ENCODE assay signal across 9 cellular contexts in genomic region chr2:8692783-8693768, GRCh38. TPM values are rescaled to one million over a fixed set of nuclear protein-coding genes. Genes with fewer than 3 reads are reported as not detected.
A peak's percentile ranks its signal among the peaks of the same experiment; 100 is the strongest.
DNase-seq lines count a peak whose midpoint lies in the region; ATAC-seq, FAIRE-seq and TF ChIP-seq lines count a peak whose summit lies in the region.
"Had no signal": no experiment of that assay in that cellular context is flagged by ENCODE, and none has a peak within 500 bp of the region (broad histone marks: within the 10 kb centered on the region; RNA-seq: fewer than 3 reads in every experiment).

No MANE protein-coding gene starts in this region.

- peaks cover 4% of the 10 kb centered on the region for H3K9me3 Mint-ChIP-seq in activated naive CD4-positive, alpha-beta T cell treated with anti-CD3 and anti-CD28 coated beads for 36 hours

- POLR2A ChIA-PET in IMR-90 (lab: Charles Lee; ENCODE audit: unreplicated experiment), result no interaction called here

- H3K9ac ChIP-seq in IMR-90 (ENCODE audit: low read depth, low read length) (no peak overlapping the region; the same call in 1 of the 2 replicates), rectal smooth muscle tissue (ENCODE audit: low read length) (no peak overlapping the region)

- peaks cover 22% of the 10 kb centered on the region for H3K27me3 Mint-ChIP-seq in activated naive CD4-positive, alpha-beta T cell treated with anti-CD3 and anti-CD28 coated beads for 36 hours (ENCODE audit: low read depth)

- in situ Hi-C loops in IMR-90 (cut with MboI; ENCODE audit: low sequenced_read_pairs), result loop anchor here (25.0 kb wide), 3 partner anchors 531 to 1581 kb away; no protein-coding TSS in a partner anchor

- H3K27ac ChIP-seq in IMR-90 (ENCODE audit: insufficient read depth, low read length) (no peak overlapping the region), rectal smooth muscle tissue (ENCODE audit: low read depth, low read length) (no peak overlapping the region)

- H3K18ac ChIP-seq in IMR-90 (ENCODE audit: low read depth, low read length), result no peak overlapping the region

- no peaks in the 10 kb centered on the region for H4K20me1 ChIP-seq in IMR-90 (ENCODE audit: insufficient read depth, low read length)

- TF ChIP-seq RAD21 in IMR-90 (IDR thresholded peaks at IDR 0.05; ENCODE audit: low read length), result no peak; the same call in 1 of the 2 replicates

- no peak overlapping the region for H3K4ac ChIP-seq in IMR-90 (ENCODE audit: low read depth, low read length)

- dilution Hi-C loops in IMR-90 (cut with HindIII; ENCODE audit: low sequenced_read_pairs, unreplicated experiment), result no loop called here

- no peak for FAIRE-seq in HTR-8/SVneo (lab: Jason Lieb, UNC)
- FAIRE-seq: GM18507 had no signal

- intact Hi-C loops in IMR-90 (cut with micrococcal nuclease), result loop anchor here (1.0 kb wide), 1 partner anchor 68 kb away; no protein-coding TSS in a partner anchor
- intact Hi-C loops in activated naive CD4-positive, alpha-beta T cell treated with anti-CD3 and anti-CD28 coated beads for 36 hours (cut with micrococcal nuclease), result loop anchor here (10.0 kb wide), 1 partner anchor 442 kb away; no protein-coding TSS in a partner anchor
- intact Hi-C loops in left ventricle myocardium superior (cut with micrococcal nuclease), result no loop called here

- peak overlapping the region; percentile 86 for H2AFZ ChIP-seq in IMR-90 (replicated peaks; ENCODE audit: low read length, poor library complexity)

- H3K27ac Mint-ChIP-seq in activated naive CD4-positive, alpha-beta T cell treated with anti-CD3 and anti-CD28 coated beads for 36 hours, result no peak overlapping the region

- no TSS peak for BruUV-seq in IMR-90 (replicated peaks; lab: Mats Ljungman, UMichigan)

- H3K4me3 ChIP-seq in AG09309 (ENCODE audit: control insufficient read depth, low read depth, low read length) (no peak overlapping the region), IMR-90 (ENCODE audit: insufficient read depth, low read depth, low read length) (no peak overlapping the region; the same call in 1 of the 2 replicates), rectal smooth muscle tissue (ENCODE audit: low read length) (peak overlapping the region; percentile 52)

- no peaks in the 10 kb centered on the region for H3K4me1 ChIP-seq in IMR-90 (ENCODE audit: control insufficient read depth, insufficient read depth, low read length)
- no peaks in the 10 kb centered on the region for H3K4me1 ChIP-seq in rectal smooth muscle tissue (ENCODE audit: control insufficient read depth, insufficient read depth, low read length)

- peak; percentile 89 for ATAC-seq in IMR-90 (ENCODE audit: low read depth)
- ATAC-seq in left ventricle myocardium superior, result peak; percentile 78
- ATAC-seq in HG03175 (IDR thresholded peaks at IDR 0.05; ENCODE audit: unreplicated experiment), result no peak

- no peak overlapping the region for H2BK20ac ChIP-seq in IMR-90 (ENCODE audit: low read depth, low read length)

- no peak overlapping the region for H2AK5ac ChIP-seq in IMR-90 (ENCODE audit: low read depth, low read length)

- no peaks in the 10 kb centered on the region for H3K36me3 Mint-ChIP-seq in activated naive CD4-positive, alpha-beta T cell treated with anti-CD3 and anti-CD28 coated beads for 36 hours (ENCODE audit: low read depth)

- H2AK9ac ChIP-seq in IMR-90 (replicated peaks; ENCODE audit: low read depth, low read length, poor library complexity), result no peak overlapping the region

- H3K23ac ChIP-seq in IMR-90 (ENCODE audit: low read depth, low read length), result no peak overlapping the region

- H3K4me2 ChIP-seq in IMR-90 (ENCODE audit: low read depth, low read length), result peak overlapping the region; percentile 74

- H4K5ac ChIP-seq in IMR-90 (ENCODE audit: low read depth, low read length), result no peak overlapping the region; the same call in 1 of the 2 replicates

- TF ChIP-seq CTCF in AG09309 (IDR thresholded peaks at IDR 0.05; ENCODE audit: control insufficient read depth, insufficient read depth, low read depth, low read length, missing control alignments), result peak; percentile 45
- TF ChIP-seq CTCF in IMR-90 (conservative IDR thresholded peaks at IDR 0.05; ENCODE audit: low read depth, low read length), result peak; percentile 48

- no peak overlapping the region for H2BK5ac ChIP-seq in IMR-90 (ENCODE audit: low read depth, low read length, poor library complexity, severe bottlenecking)

- no peaks in the 10 kb centered on the region for H3K36me3 ChIP-seq in IMR-90 (ENCODE audit: control insufficient read depth, insufficient read depth, low read length)
- no peaks in the 10 kb centered on the region for H3K36me3 ChIP-seq in rectal smooth muscle tissue (ENCODE audit: control insufficient read depth, insufficient read depth, low read length)

- no peak overlapping the region for H3K14ac ChIP-seq in IMR-90 (replicated peaks; ENCODE audit: low read depth, low read length)

- peak overlapping the region; percentile 18 for H3K4me3 Mint-ChIP-seq in activated naive CD4-positive, alpha-beta T cell treated with anti-CD3 and anti-CD28 coated beads for 36 hours

- no peak for TF ChIP-seq POLR2A in IMR-90 (IDR thresholded peaks at IDR 0.05; ENCODE audit: low read depth, low read length)

- no peaks in the 10 kb centered on the region for H3K79me1 ChIP-seq in IMR-90 (ENCODE audit: low read depth in 1 of 2, low read length in 2 of 2)

- no peak overlapping the region for H2BK120ac ChIP-seq in IMR-90 (ENCODE audit: low read depth, low read length)

- no peak overlapping the region for H2BK15ac ChIP-seq in IMR-90 (ENCODE audit: low read depth, low read length)

- H3K9me3 ChIP-seq in IMR-90 (ENCODE audit: control insufficient read depth, insufficient read depth, low read length), result no peaks in the 10 kb centered on the region

- no peak overlapping the region for H4K8ac ChIP-seq in IMR-90 (ENCODE audit: low read depth in 2 of 2, low read length in 2 of 2)

- peaks cover 3% of the 10 kb centered on the region for H3K4me1 Mint-ChIP-seq in activated naive CD4-positive, alpha-beta T cell treated with anti-CD3 and anti-CD28 coated beads for 36 hours (ENCODE audit: low read depth)

- no peaks in the 10 kb centered on the region for H3K9me1 ChIP-seq in IMR-90 (ENCODE audit: insufficient read depth, low read length)

- DNase-seq in AG09309 (ENCODE audit: low read depth) (no peak), IMR-90 (no peak), left ventricle myocardium superior (peak; percentile 65), HTR-8/SVneo (ENCODE audit: insufficient read length, low spot score) (no peak), cerebellar nuclear complex (lab: John Stamatoyannopoulos, UW) (no peak)
- DNase-seq in activated naive CD4-positive, alpha-beta T cell treated with anti-CD3 and anti-CD28 coated beads for 36 hours, result peak; percentile 70

- H3K56ac ChIP-seq in IMR-90 (ENCODE audit: extremely low read depth, insufficient read depth, low read length), result no peak overlapping the region

- H3K27me3 ChIP-seq in IMR-90 (ENCODE audit: control insufficient read depth, insufficient read depth, low read length) (peaks cover 4% of the 10 kb centered on the region; the same call in 1 of the 2 replicates), rectal smooth muscle tissue (ENCODE audit: control insufficient read depth, insufficient read depth, low read length) (peaks cover 5% of the 10 kb centered on the region)

- 46% methylated on average over 19 of the region's 37 CpGs; no CpG with 5 or more reads in 1 of the 2 experiments for WGBS in IMR-90 (ENCODE audit: extremely low coverage in 2 of 2, insufficient read length in 1 of 2), 2 experiments

- CTCF ChIA-PET in IMR-90 (lab: Yijun Ruan, JAX), result interaction anchor here (0.6 to 1.0 kb wide), 3 partner anchors 66 to 1287 kb away, joined by 3 read pairs; no protein-coding TSS in a partner anchor
- CTCF ChIA-PET in activated naive CD4-positive, alpha-beta T cell treated with anti-CD3 and anti-CD28 coated beads for 36 hours (lab: Charles Lee), result interaction anchor here (0.6 to 1.4 kb wide), 11 partner anchors 11 to 1595 kb away, joined by 3 to 5 read pairs (median 3); partner anchors contain the start of gene ID2

- no peak overlapping the region for H4K91ac ChIP-seq in IMR-90 (ENCODE audit: insufficient read depth, low read depth, low read length)

TF ChIP-seq in IMR-90, 13 proteins besides CTCF, POLR2A, EP300 and RAD21:
- TF ChIP-seq MXI1 (IDR thresholded peaks at IDR 0.05; ENCODE audit: borderline replicate concordance, low read depth, low read length) (no peak), BHLHE40 (IDR thresholded peaks at IDR 0.05; ENCODE audit: low read depth, low read length) (no peak), CHD1 (IDR thresholded peaks at IDR 0.05; ENCODE audit: low read depth, low read length) (no peak), SMC3 (IDR thresholded peaks at IDR 0.05; ENCODE audit: low read depth, low read length) (peak; percentile 30), MAZ (IDR thresholded peaks at IDR 0.05; ENCODE audit: borderline replicate concordance, low read depth, low read length) (no peak), RCOR1 (IDR thresholded peaks at IDR 0.05; ENCODE audit: insufficient replicate concordance, low read length) (no peak)
- TF ChIP-seq, protein P1, sequence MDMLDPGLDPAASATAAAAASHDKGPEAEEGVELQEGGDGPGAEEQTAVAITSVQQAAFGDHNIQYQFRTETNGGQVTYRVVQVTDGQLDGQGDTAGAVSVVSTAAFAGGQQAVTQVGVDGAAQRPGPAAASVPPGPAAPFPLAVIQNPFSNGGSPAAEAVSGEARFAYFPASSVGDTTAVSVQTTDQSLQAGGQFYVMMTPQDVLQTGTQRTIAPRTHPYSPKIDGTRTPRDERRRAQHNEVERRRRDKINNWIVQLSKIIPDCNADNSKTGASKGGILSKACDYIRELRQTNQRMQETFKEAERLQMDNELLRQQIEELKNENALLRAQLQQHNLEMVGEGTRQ (IDR thresholded peaks at IDR 0.05; ENCODE audit: low read depth, low read length), result no peak
TF ChIP-seq in IMR-90: peak in this region for 1.

RNA-seq across cellular contexts. Expression of gene ID2, which starts 11.2 kb away (rescaled TPM):
- 389 and 431 TPM in 2 replicates for total RNA-seq in IMR-90 (2012; rRNA removed)
- 264 and 399 TPM in 2 replicates for polyA plus RNA-seq in IMR-90 (2012; rRNA removed)
- polyA plus RNA-seq in IMR-90 (2012; cell fraction: cytosol; rRNA removed), result 1,308 and 1,433 TPM in 2 replicates
- 1,141 and 1,720 TPM in 2 replicates for polyA plus RNA-seq in IMR-90 (2012; cell fraction: nucleus; rRNA removed; ENCODE audit: low replicate concordance)
- 10 to 100 TPM; 73.9 to 81.9 TPM for total RNA-seq in activated naive CD4-positive, alpha-beta T cell treated with anti-CD3 and anti-CD28 coated beads for 36 hours
- total RNA-seq in left ventricle myocardium superior, result 30.0 TPM

Comparison
In these comparisons a context has a peak if more than half of its experiments do, and no peak if none do; other contexts are left out.
1. DNase-seq: peak in activated naive CD4-positive, alpha-beta T cell treated with anti-CD3 and anti-CD28 coated beads for 36 hours (single experiment) and left ventricle myocardium superior (single experiment); none in AG09309 (single experiment), IMR-90 (single experiment), HTR-8/SVneo (single experiment) and cerebellar nuclear complex (0 of 2).